27 cellular contexts compared by ENCODE assay signal in genomic region chr3:82378370-82378769, GRCh38.
"Had no signal": no experiment of that assay in that cellular context is flagged by ENCODE, and none has a peak within 500 bp of the region (broad histone marks: within the 10 kb centered on the region; RNA-seq: fewer than 3 reads in every experiment).

No MANE protein-coding gene starts in this region.

- H3K27ac ChIP-seq: stomach, suprapubic skin, testis, thoracic aorta, thyroid gland, tibial artery, tibial nerve, transverse colon, upper lobe of left lung, upper lobe of right lung, uterus, vagina had no signal

- ATAC-seq: stimulated activated effector memory CD8-positive, alpha-beta T cell treated with anti-CD3 and anti-CD28 coated beads, Interleukin-12 subunit alpha, Interleukin-12 subunit beta, amount 100 ng/mL, for 72 hours; stimulated activated memory B cell treated with anti-CD40 and anti-IgM and Interleukin-4, amounts not matched to agents 10 μg/mL and 1 μg/mL and 100 μg/mL, for 72 hours; stimulated activated naive B cell treated with anti-CD40 and anti-IgM and Interleukin-4, amounts not matched to agents 10 μg/mL and 1 μg/mL and 100 μg/mL, for 72 hours; stimulated activated naive CD8-positive, alpha-beta T cell treated with anti-CD3 and anti-CD28 coated beads, Interleukin-15, amount 100 ng/mL, for 72 hours; stimulated activated naive CD8-positive, alpha-beta T cell treated with anti-CD3 and anti-CD28 coated beads, Interleukin-15, Interleukin-2, amounts not matched to agents 100 U/mL and 50 U/mL, for 24 hours; upper lobe of right lung had no signal

- H3K4me3 ChIP-seq: stomach, suprapubic skin, testis, thoracic aorta, thyroid gland, tibial artery, tibial nerve, transverse colon, upper lobe of left lung, upper lobe of right lung, uterus, vagina had no signal

- H3K9me3 ChIP-seq: testis, thoracic aorta, thyroid gland, tibial artery, transverse colon, uterus, vagina had no signal

- DNase-seq: stimulated activated CD4-positive, alpha-beta T cell treated with anti-CD3 and anti-CD28 coated beads, Interleukin-2, amount 100 ng/mL, for 48 hours; stimulated activated CD4-positive, alpha-beta T cell treated with anti-CD3 and anti-CD28 coated beads, Interleukin-4, amount 100 ng/mL, for 1 hour; stimulated activated CD4-positive, alpha-beta T cell treated with anti-CD3 and anti-CD28 coated beads, Interleukin-4, amount 100 ng/mL, for 24 hours; stimulated activated CD4-positive, alpha-beta T cell treated with anti-CD3 and anti-CD28 coated beads, Interleukin-4, amount 100 ng/mL, for 4 hours; stimulated activated CD8-positive, alpha-beta memory T cell treated with anti-CD3 and anti-CD28 coated beads, Interleukin-4, amount 100 ng/mL, for 48 hours; stimulated activated naive B cell treated with anti-CD40 and anti-IgM and Interleukin-4, amounts not matched to agents 10 μg/mL and 1 μg/mL and 100 μg/mL, for 72 hours; stimulated activated naive CD4-positive, alpha-beta T cell; stimulated activated naive CD4-positive, alpha-beta T cell treated with Interleukin-2 at 50 U/mL for 16 hours; stimulated activated naive CD8-positive, alpha-beta T cell treated with anti-CD3 and anti-CD28 coated beads, Interleukin-15, amount 100 ng/mL, for 72 hours; stimulated activated naive CD8-positive, alpha-beta T cell treated with anti-CD3 and anti-CD28 coated beads, Interleukin-15, Interleukin-2, amounts not matched to agents 100 U/mL and 50 U/mL, for 24 hours; stomach; substantia nigra; testis; thyroid gland; tibial artery; transverse colon; trophoblast cell; upper lobe of left lung; upper lobe of right lung; uterus had no signal

- H3K27me3 ChIP-seq: stomach, suprapubic skin, testis, thyroid gland, tibial artery, tibial nerve, transverse colon, upper lobe of left lung, upper lobe of right lung, uterus, vagina had no signal

- H3K4me1 ChIP-seq: stomach, suprapubic skin, testis, thyroid gland, tibial artery, tibial nerve, transverse colon, upper lobe of left lung, upper lobe of right lung, uterus, vagina had no signal

- H3K36me3 ChIP-seq: stomach, suprapubic skin, thoracic aorta, thyroid gland, tibial artery, tibial nerve, transverse colon, upper lobe of left lung, upper lobe of right lung, uterus, vagina had no signal

- FAIRE-seq: urothelium cell line had no signal
